Comparison of ENCODE assay signal across 2 cellular contexts in the genomic region with DNA sequence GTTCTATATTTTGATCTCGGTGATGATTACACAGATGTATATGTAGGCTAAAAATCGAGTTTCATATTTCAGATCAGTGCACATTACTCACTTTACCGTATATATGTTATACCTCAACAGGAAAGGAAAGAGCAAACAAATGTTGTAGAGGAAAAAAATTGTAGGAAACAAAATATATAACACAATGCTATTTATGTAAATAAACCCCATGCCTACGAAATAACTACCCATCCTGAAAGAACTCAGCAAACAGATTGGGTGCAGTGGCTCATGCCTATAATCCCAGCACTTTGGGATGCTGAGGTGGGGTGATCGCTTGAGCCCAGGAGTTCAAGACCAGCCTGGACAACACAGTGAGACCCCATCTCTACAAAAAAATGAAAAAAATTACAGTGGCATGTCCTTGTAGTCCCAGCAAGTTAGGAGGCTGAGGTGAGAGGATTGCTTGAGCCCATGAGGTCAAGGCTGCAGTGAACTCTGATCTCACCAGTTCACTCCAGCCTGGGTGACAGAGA.
TF ChIP-seq lines count a peak whose summit lies in the region.

No MANE protein-coding gene starts in this region.

TF ChIP-seq in HEK293, 187 proteins besides CTCF, POLR2A, EP300 and RAD21 (continued from another document):
- TF ChIP-seq ZNF121 (tag by site-specific recombination; IDR thresholded peaks at IDR 0.05): peak; percentile 92
- TF ChIP-seq ZNF214 (tag by site-specific recombination; IDR thresholded peaks at IDR 0.05; ENCODE audit: borderline replicate concordance): no peak
TF ChIP-seq in HEK293: peak in this region for 1.

TF ChIP-seq in WTC11, 78 proteins besides CTCF, POLR2A, EP300 and RAD21 (continued from another document):
- TF ChIP-seq PREB (CRISPR knock-in tag; IDR thresholded peaks at IDR 0.05; ENCODE audit: borderline replicate concordance) (no peak), ATF6 (CRISPR knock-in tag; IDR thresholded peaks at IDR 0.05) (no peak)
